Comparison of ENCODE assay signal across 1 cellular context in genomic region chr10:50395279-50395678, GRCh38.
A peak's percentile ranks its signal among the peaks of the same experiment; 100 is the strongest.
TF ChIP-seq lines count a peak whose summit lies in the region.

No MANE protein-coding gene starts in this region.

TF ChIP-seq in HepG2, 621 proteins besides CTCF, POLR2A, EP300 and RAD21 (continued from another document):
- TF ChIP-seq ZXDC (CRISPR knock-in tag; IDR thresholded peaks at IDR 0.05): no peak
- TF ChIP-seq TOE1 (CRISPR knock-in tag; IDR thresholded peaks at IDR 0.05): no peak
- TF ChIP-seq ZNF605 (CRISPR knock-in tag; IDR thresholded peaks at IDR 0.05): no peak
- no peak for TF ChIP-seq RELA (CRISPR knock-in tag; IDR thresholded peaks at IDR 0.05)
- TF ChIP-seq CERS6 (CRISPR knock-in tag; IDR thresholded peaks at IDR 0.05): no peak
- TF ChIP-seq IKZF4 (CRISPR knock-in tag; IDR thresholded peaks at IDR 0.05; ENCODE audit: borderline replicate concordance, low read depth, not compliant biosample characterization): no peak
- TF ChIP-seq SP140L (CRISPR knock-in tag; IDR thresholded peaks at IDR 0.05; ENCODE audit: borderline replicate concordance): no peak
- TF ChIP-seq RCOR2 (CRISPR knock-in tag; IDR thresholded peaks at IDR 0.05): no peak
- TF ChIP-seq XBP1 (CRISPR knock-in tag; IDR thresholded peaks at IDR 0.05): no peak
- TF ChIP-seq TBL1XR1 (IDR thresholded peaks at IDR 0.05; ENCODE audit: borderline replicate concordance, low read length, partially characterized antibody): peak; percentile 60
- TF ChIP-seq NR2F2 (IDR thresholded peaks at IDR 0.05; ENCODE audit: borderline replicate concordance, low read depth): no peak
- no peak for TF ChIP-seq ZBTB37 (CRISPR knock-in tag; IDR thresholded peaks at IDR 0.05)
